In genomic region chr11:45860348-45860747, GRCh38 we compare ENCODE assay signal across 14 cellular contexts. TPM values are rescaled to one million over a fixed set of nuclear protein-coding genes. Genes with fewer than 3 reads are reported as not detected.
DNase-seq lines count a peak whose midpoint lies in the region; TF ChIP-seq lines count a peak whose summit lies in the region.
"Had no signal": no experiment of that assay in that cellular context is flagged by ENCODE, and none has a peak within 500 bp of the region (broad histone marks: within the 10 kb centered on the region; RNA-seq: fewer than 3 reads in every experiment).

No MANE protein-coding gene starts in this region.

- TF ChIP-seq EP300 in sigmoid colon (IDR thresholded peaks at IDR 0.05): no peak

- H3K27ac ChIP-seq in A673 (ENCODE audit: low read depth, low read length, poor library complexity, severe bottlenecking): peak overlapping the region; percentile 70
- peak overlapping the region; percentile 79 for H3K27ac ChIP-seq in layer of hippocampus (ENCODE audit: low read depth, low read length)
- H3K27ac ChIP-seq in sigmoid colon: peak overlapping the region; percentile 81 to 99 (median 88)
- no peak overlapping the region for H3K27ac ChIP-seq in endodermal cell (ENCODE audit: low read depth, low read length)
- H3K27ac ChIP-seq in trophoblast cell (ENCODE audit: low read depth, low read length): no peak overlapping the region

- H3K4me3 ChIP-seq in A673 (ENCODE audit: low read depth, low read length, poor library complexity, severe bottlenecking) (no peak overlapping the region), sigmoid colon (no peak overlapping the region), endodermal cell (ENCODE audit: low read length) (no peak overlapping the region), trophoblast cell (ENCODE audit: low read depth, low read length) (no peak overlapping the region)
- H3K4me3 ChIP-seq: mucosa of descending colon had no signal

- H3K9me3 Mint-ChIP-seq in endodermal cell: no peaks in the 10 kb centered on the region
- H3K9me3 Mint-ChIP-seq: activated naive CD4-positive, alpha-beta T cell treated with anti-CD3 and anti-CD28 coated beads, Interleukin-2, amount 50 U/mL, for 24 hours had no signal

- H4K12ac ChIP-seq in trophoblast cell (ENCODE audit: low read depth, low read length): no peak overlapping the region

- no peak overlapping the region for H3K23ac ChIP-seq in trophoblast cell (ENCODE audit: low read length)

- no peak overlapping the region for H3K18ac ChIP-seq in trophoblast cell (ENCODE audit: low read length)

- no peak overlapping the region for H4K91ac ChIP-seq in trophoblast cell (ENCODE audit: low read depth, low read length)

- no peak overlapping the region for H3K27ac Mint-ChIP-seq in endodermal cell
- H3K27ac Mint-ChIP-seq: activated naive CD4-positive, alpha-beta T cell treated with anti-CD3 and anti-CD28 coated beads, Interleukin-2, amount 50 U/mL, for 24 hours had no signal

- H3K79me2 ChIP-seq in trophoblast cell (ENCODE audit: control insufficient read depth, insufficient read depth, low read length, poor library complexity): no peaks in the 10 kb centered on the region

- DNase-seq in A673 (ENCODE audit: low spot score): no peak
- peak; percentile 59 for DNase-seq in amniotic epithelial cell (ENCODE audit: low read depth)
- DNase-seq in sigmoid colon: no peak
- no peak for DNase-seq in NCI-H345 (lab: John Stamatoyannopoulos, UW)
- DNase-seq in AG08395 (ENCODE audit: low spot score): no peak
- DNase-seq in endodermal cell: no peak
- no peak for DNase-seq in trophoblast cell
- DNase-seq: activated CD8-positive, alpha-beta memory T cell treated with anti-CD3 and anti-CD28 coated beads, Interleukin-2, amount 50 U/mL, for 48 hours; AML-193; KBM-7; NCI-H1417 treated with DMSO at 0.1 percent for 48 hours had no signal

- peaks cover 53% of the 10 kb centered on the region for H3K36me3 Mint-ChIP-seq in endodermal cell (ENCODE audit: low read depth)

- no peak overlapping the region for H2BK120ac ChIP-seq in trophoblast cell (ENCODE audit: insufficient read depth, low read length, poor library complexity)

- no peak overlapping the region for H2AK5ac ChIP-seq in trophoblast cell (ENCODE audit: low read length)

- H2BK12ac ChIP-seq in trophoblast cell (ENCODE audit: low read length): no peak overlapping the region

- WGBS in sigmoid colon, 2 donors: 94 to 95% methylated on average over 5 of the region's 5 CpGs
- 89 to 99% methylated on average over 3 to 5 of the region's 5 CpGs for whole genome bisulfite sequencing in endodermal cell (ENCODE audit: insufficient coverage in 1 of 2, insufficient read length in 1 of 2), 2 experiments
- no CpG with 5 or more reads among the region's 5 CpGs for WGBS in trophoblast cell (ENCODE audit: extremely low coverage, insufficient coverage, insufficient read length)

- no peaks in the 10 kb centered on the region for H3K27me3 Mint-ChIP-seq in endodermal cell (ENCODE audit: insufficient read depth)
- H3K27me3 Mint-ChIP-seq: activated naive CD4-positive, alpha-beta T cell treated with anti-CD3 and anti-CD28 coated beads, Interleukin-2, amount 50 U/mL, for 24 hours had no signal

- H4K8ac ChIP-seq in trophoblast cell (ENCODE audit: low read depth, low read length): no peak overlapping the region

- H2BK5ac ChIP-seq in trophoblast cell (ENCODE audit: low read depth, low read length, poor library complexity): no peak overlapping the region

- CTCF ChIA-PET in A673 (lab: Charles Lee): interaction anchor here (0.7 to 2.0 kb wide), 3 partner anchors 12 to 261 kb away, joined by 3 to 27 read pairs (median 5); no protein-coding TSS in a partner anchor

- POLR2A ChIA-PET in A673 (lab: Charles Lee; ENCODE audit: low non-redundant PET): interaction anchor here (0.6 kb wide), 1 partner anchor 472 kb away, joined by 3 read pairs; no protein-coding TSS in a partner anchor

- TF ChIP-seq POLR2A in sigmoid colon (IDR thresholded peaks at IDR 0.05): no peak

- no peak for TF ChIP-seq CTCF in A673 (conservative IDR thresholded peaks at IDR 0.05; ENCODE audit: low read depth, low read length)
- no peak for TF ChIP-seq CTCF in sigmoid colon (IDR thresholded peaks at IDR 0.05)
- TF ChIP-seq CTCF in endodermal cell (conservative IDR thresholded peaks at IDR 0.05): no peak

- no TSS peak for BruUV-seq in A673 (replicated peaks; lab: Mats Ljungman, UMichigan)

- H3K4me1 Mint-ChIP-seq in endodermal cell: peaks cover 6% of the 10 kb centered on the region
- H3K4me1 Mint-ChIP-seq: activated naive CD4-positive, alpha-beta T cell treated with anti-CD3 and anti-CD28 coated beads, Interleukin-2, amount 50 U/mL, for 24 hours had no signal

- intact Hi-C loops in A673 (cut with micrococcal nuclease; ENCODE audit: unreplicated experiment) (no loop called here), sigmoid colon (cut with DNase I) (loop anchor here (2.0 to 5.0 kb wide), 2 partner anchors 20 to 42 kb away; no protein-coding TSS in a partner anchor)

- H3K4me1 ChIP-seq in A673 (ENCODE audit: insufficient read depth, low read length, poor library complexity, severe bottlenecking) (peaks cover 30% of the 10 kb centered on the region), sigmoid colon (peaks cover 0 to 62% (median 60%) of the 10 kb centered on the region in 4 donors), endodermal cell (ENCODE audit: control insufficient read depth, insufficient read depth, low read length) (no peaks in the 10 kb centered on the region), trophoblast cell (ENCODE audit: control insufficient read depth in 1 of 2, insufficient read depth in 2 of 2, low read length in 2 of 2) (no peaks in the 10 kb centered on the region)

- H3K27me3 ChIP-seq in A673 (replicated peaks; ENCODE audit: insufficient read depth, low read depth, low read length, poor library complexity) (no peaks in the 10 kb centered on the region), layer of hippocampus (ENCODE audit: control insufficient read depth, insufficient read depth, low read length) (no peaks in the 10 kb centered on the region), sigmoid colon (no peaks in the 10 kb centered on the region), endodermal cell (ENCODE audit: control insufficient read depth, insufficient read depth, low read length, poor library complexity, severe bottlenecking) (no peaks in the 10 kb centered on the region), trophoblast cell (ENCODE audit: insufficient read depth, low read length) (no peaks in the 10 kb centered on the region)

- no peaks in the 10 kb centered on the region for H3K79me1 ChIP-seq in trophoblast cell (ENCODE audit: low read length)

- H3K9ac ChIP-seq in endodermal cell (ENCODE audit: extremely low read depth, low read length, poor library complexity, severe bottlenecking) (no peak overlapping the region), trophoblast cell (ENCODE audit: low read length) (no peak overlapping the region)

- H3K9me3 ChIP-seq in A673 (ENCODE audit: low read depth, low read length, poor library complexity, severe bottlenecking) (no peaks in the 10 kb centered on the region), sigmoid colon (no peaks in the 10 kb centered on the region), endodermal cell (ENCODE audit: control insufficient read depth, low read length) (no peaks in the 10 kb centered on the region), trophoblast cell (ENCODE audit: insufficient read depth, low read depth, low read length) (no peaks in the 10 kb centered on the region)
- H3K9me3 ChIP-seq: mucosa of descending colon had no signal

- H3K36me3 ChIP-seq in A673 (ENCODE audit: insufficient read depth, low read length, poor library complexity, severe bottlenecking): peaks cover 72% of the 10 kb centered on the region
- H3K36me3 ChIP-seq in sigmoid colon: peaks cover 32 to 54% (median 36%) of the 10 kb centered on the region in 4 donors
- peaks cover 72% of the 10 kb centered on the region for H3K36me3 ChIP-seq in endodermal cell (ENCODE audit: control insufficient read depth, insufficient read depth, low read length)
- H3K36me3 ChIP-seq in trophoblast cell (ENCODE audit: control insufficient read depth in 1 of 2, insufficient read depth in 2 of 2, low read length in 2 of 2): peaks cover 27 to 43% of the 10 kb centered on the region in 2 experiments

- H3K14ac ChIP-seq in trophoblast cell (ENCODE audit: low read length): no peak overlapping the region

- no peak overlapping the region for H3K4me3 Mint-ChIP-seq in endodermal cell
- H3K4me3 Mint-ChIP-seq: activated naive CD4-positive, alpha-beta T cell treated with anti-CD3 and anti-CD28 coated beads, Interleukin-2, amount 50 U/mL, for 24 hours had no signal

- H3K4me2 ChIP-seq in trophoblast cell (ENCODE audit: low read length): no peak overlapping the region

- no peak overlapping the region for H2AFZ ChIP-seq in trophoblast cell (ENCODE audit: insufficient read depth, low read length, poor library complexity)

- H3K4ac ChIP-seq in trophoblast cell (ENCODE audit: low read depth, low read length): no peak overlapping the region

RNA-seq across cellular contexts. Expression of gene CRY2, which starts 13.1 kb away (rescaled TPM):
- total RNA-seq in A673 (2021) (46.4 and 47.0 TPM in 2 replicates), sigmoid colon (10 to 100 TPM; 27.5 to 49.3 (median 38.9) TPM), endodermal cell (10 to 100 TPM; 19.8 to 20.1 TPM)
- 10 to 100 TPM in 2 of 3 donors, 1 to 10 TPM in 1; 5.3 to 14.9 (median 13.2) TPM for polyA plus RNA-seq in sigmoid colon
- polyA plus RNA-seq in endodermal cell (2013, experiment 1 of 2): 14.0 TPM
- 10.8 TPM for polyA plus RNA-seq in endodermal cell (2013, experiment 2 of 2)
- 7.8 and 8.1 TPM in 2 replicates for polyA plus RNA-seq in trophoblast cell (2013)

RNA-seq across cellular contexts. Expression of gene MAPK8IP1, which starts 25.1 kb away (rescaled TPM):
- total RNA-seq in A673 (2021): 46.0 and 46.2 TPM in 2 replicates
- 10 to 100 TPM in 2 of 4 donors, 1 to 10 TPM in 2; 4.9 to 15.5 (median 8.8) TPM for total RNA-seq in sigmoid colon
- polyA plus RNA-seq in sigmoid colon: 1 to 10 TPM; 1.2 to 4.2 (median 1.8) TPM
- total RNA-seq in endodermal cell: 10 to 100 TPM; 11.2 to 12.8 TPM
- 23.9 TPM for polyA plus RNA-seq in endodermal cell (2013, experiment 1 of 2)
- polyA plus RNA-seq in endodermal cell (2013, experiment 2 of 2): 18.4 TPM
- polyA plus RNA-seq in trophoblast cell (2013): 7.4 and 8.1 TPM in 2 replicates

RNA-seq across cellular contexts. Expression of gene FREY1, which starts 46.7 kb away (rescaled TPM):
- 3.3 and 3.8 TPM in 2 replicates for total RNA-seq in A673 (2021)
- 1 to 10 TPM in 2 of 4 donors, not detected in 2; 2.2 to 3.5 TPM for total RNA-seq in sigmoid colon
- polyA plus RNA-seq in sigmoid colon: under 1 TPM in 1 of 3 donors, not detected in 2; 0.64 TPM
- total RNA-seq in endodermal cell: 1 to 10 TPM; 1.1 to 1.5 TPM
- polyA plus RNA-seq in endodermal cell (2013, experiment 1 of 2): 1.2 TPM
- polyA plus RNA-seq in endodermal cell (2013, experiment 2 of 2): not detected
- polyA plus RNA-seq in trophoblast cell (2013): 0.40 and 0.43 TPM in 2 replicates

RNA-seq across cellular contexts. Expression of gene SLC35C1, which starts 55.4 kb away (rescaled TPM):
- total RNA-seq in A673 (2021) (25.7 and 32.5 TPM in 2 replicates), sigmoid colon (1 to 10 TPM; 5.3 to 8.6 (median 7.2) TPM), endodermal cell (10 to 100 TPM; 11.4 to 16.0 TPM)
- polyA plus RNA-seq in sigmoid colon: 10 to 100 TPM; 11.6 to 38.9 (median 20.4) TPM
- polyA plus RNA-seq in endodermal cell (2013, experiment 1 of 2): 11.5 TPM
- 10.1 TPM for polyA plus RNA-seq in endodermal cell (2013, experiment 2 of 2)
- polyA plus RNA-seq in trophoblast cell (2013): 11.4 and 11.5 TPM in 2 replicates

RNA-seq across cellular contexts. Expression of gene PEX16, which starts 57.3 kb away (rescaled TPM):
- total RNA-seq in A673 (2021) (64.1 and 68.9 TPM in 2 replicates), sigmoid colon (10 to 100 TPM; 13.8 to 28.2 (median 21.6) TPM), endodermal cell (10 to 100 TPM; 32.2 to 37.8 TPM)
- polyA plus RNA-seq in sigmoid colon: 10 to 100 TPM; 30.3 to 46.3 (median 37.8) TPM
- polyA plus RNA-seq in endodermal cell (2013, experiment 1 of 2): 22.9 TPM
- 18.8 TPM for polyA plus RNA-seq in endodermal cell (2013, experiment 2 of 2)
- polyA plus RNA-seq in trophoblast cell (2013): 14.1 and 15.5 TPM in 2 replicates

Comparison
In these comparisons a context has a peak if more than half of its experiments do, and no peak if none do; other contexts are left out.
1. H3K27ac ChIP-seq: peak in A673 (single experiment), layer of hippocampus (single experiment) and sigmoid colon (4 of 4); none in endodermal cell (single experiment) and trophoblast cell (single experiment).